ENCODE assay signal across 1 cellular context in genomic region chr3:138562902-138563301, GRCh38.
TF ChIP-seq lines count a peak whose summit lies in the region.

No MANE protein-coding gene starts in this region.

TF ChIP-seq in HepG2, 621 proteins besides CTCF, POLR2A, EP300 and RAD21 (continued from another document):
- TF ChIP-seq AHDC1 (CRISPR knock-in tag; IDR thresholded peaks at IDR 0.05; ENCODE audit: borderline replicate concordance), result peak; percentile 64; the same call in 1 of the 2 replicates
- 0 out of 2 replicates have a peak, but pooled peaks have one; percentile 4 for TF ChIP-seq KAT8 (CRISPR knock-in tag; IDR thresholded peaks at IDR 0.05)
- peak; percentile 95 for TF ChIP-seq ZNF362 (CRISPR knock-in tag; IDR thresholded peaks at IDR 0.05; ENCODE audit: borderline replicate concordance)
